Comparison of ENCODE assay signal across 19 cellular contexts in the genomic region with DNA sequence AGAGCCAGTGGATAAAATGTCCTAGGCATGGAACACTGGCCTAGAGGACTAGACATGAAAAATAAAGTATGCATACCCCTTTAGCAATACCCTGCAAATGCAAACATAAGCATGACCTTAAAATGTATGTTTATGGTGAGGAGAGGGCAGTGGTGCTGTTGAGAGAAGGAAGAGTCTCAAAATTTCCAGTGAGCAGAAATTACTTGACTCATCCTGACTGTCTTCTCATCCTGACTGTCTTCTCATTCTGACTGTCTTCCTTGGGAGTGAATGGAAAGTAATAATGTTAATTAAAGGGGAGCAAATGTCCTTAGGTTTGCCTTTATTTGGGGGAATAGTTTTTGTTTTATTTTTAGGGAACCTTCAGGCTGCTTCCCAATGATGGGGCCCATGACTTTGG.
A peak's percentile ranks its signal among the peaks of the same experiment; 100 is the strongest.
DNase-seq lines count a peak whose midpoint lies in the region.
"Had no signal": no experiment of that assay in that cellular context is flagged by ENCODE, and none has a peak within 500 bp of the region (broad histone marks: within the 10 kb centered on the region; RNA-seq: fewer than 3 reads in every experiment).

No MANE protein-coding gene starts in this region.

- no peaks in the 10 kb centered on the region for H4K20me1 ChIP-seq in BLaER1
- H4K20me1 ChIP-seq in GM23248 (ENCODE audit: insufficient read depth), result no peaks in the 10 kb centered on the region
- H4K20me1 ChIP-seq in Karpas-422 (ENCODE audit: insufficient read depth, low read depth, low read length), result no peaks in the 10 kb centered on the region

- H3K27me3 ChIP-seq in BLaER1, result no peaks in the 10 kb centered on the region
- no peaks in the 10 kb centered on the region for H3K27me3 ChIP-seq in GM23248 (replicated peaks; ENCODE audit: insufficient read depth)
- no peaks in the 10 kb centered on the region for H3K27me3 ChIP-seq in adipocyte (replicated peaks; ENCODE audit: control insufficient read depth, insufficient read depth, low read length)
- H3K27me3 ChIP-seq in subcutaneous abdominal adipose tissue (ENCODE audit: control insufficient read depth in 5 of 5, insufficient read depth in 4 of 5, low read length in 5 of 5), result no peaks in the 10 kb centered on the region
- H3K27me3 ChIP-seq in Karpas-422 (ENCODE audit: low read length), result no peaks in the 10 kb centered on the region
- H3K27me3 ChIP-seq: SJSA1 had no signal

- no peaks in the 10 kb centered on the region for H3K9me2 ChIP-seq in GM23248 (ENCODE audit: insufficient read depth)
- H3K9me2 ChIP-seq in Karpas-422 (replicated peaks; ENCODE audit: insufficient read depth, low read length), result no peaks in the 10 kb centered on the region

- in situ Hi-C loops in GM23248 (cut with MboI), result loop anchor here (10.0 kb wide), 1 partner anchor 122 kb away; a partner anchor contains a TSS

- no peak overlapping the region for H3K4me3 ChIP-seq in BLaER1
- H3K4me3 ChIP-seq in GM23248, result no peak overlapping the region
- H3K4me3 ChIP-seq in adipocyte (ENCODE audit: low read length), result no peak overlapping the region
- no peak overlapping the region for H3K4me3 ChIP-seq in subcutaneous abdominal adipose tissue (ENCODE audit: low read depth in 1 of 5, low read length in 5 of 5)
- H3K4me3 ChIP-seq in Karpas-422 (ENCODE audit: low read length), result no peak overlapping the region
- H3K4me3 ChIP-seq: PC-9, SJSA1 had no signal

- H3K9me3 ChIP-seq in BLaER1, result no peaks in the 10 kb centered on the region
- no peaks in the 10 kb centered on the region for H3K9me3 ChIP-seq in GM23248 (ENCODE audit: low read depth)
- H3K9me3 ChIP-seq in adipocyte (ENCODE audit: control insufficient read depth, low read length), result no peaks in the 10 kb centered on the region
- H3K9me3 ChIP-seq in subcutaneous abdominal adipose tissue (ENCODE audit: control insufficient read depth in 5 of 5, low read length in 5 of 5), result no peaks in the 10 kb centered on the region
- no peaks in the 10 kb centered on the region for H3K9me3 ChIP-seq in Karpas-422 (ENCODE audit: low read length)
- H3K9me3 ChIP-seq: SJSA1 had no signal

- H3K9ac ChIP-seq in BLaER1, result no peak overlapping the region
- H3K9ac ChIP-seq in GM23248, result no peak overlapping the region
- peak overlapping the region; percentile 79 for H3K9ac ChIP-seq in adipocyte (ENCODE audit: low read length)
- H3K9ac ChIP-seq in subcutaneous abdominal adipose tissue (ENCODE audit: low read length in 5 of 5), result no peak overlapping the region
- no peak overlapping the region for H3K9ac ChIP-seq in Karpas-422 (ENCODE audit: low read length)

- H3K36me3 ChIP-seq in BLaER1, result no peaks in the 10 kb centered on the region
- H3K36me3 ChIP-seq in GM23248 (ENCODE audit: low read depth), result no peaks in the 10 kb centered on the region
- no peaks in the 10 kb centered on the region for H3K36me3 ChIP-seq in adipocyte (ENCODE audit: control insufficient read depth, insufficient read depth, low read length, severe bottlenecking)
- H3K36me3 ChIP-seq in subcutaneous abdominal adipose tissue (ENCODE audit: control insufficient read depth in 5 of 5, insufficient read depth in 5 of 5, low read length in 5 of 5), result no peaks in the 10 kb centered on the region
- H3K36me3 ChIP-seq in Karpas-422 (ENCODE audit: insufficient read depth, low read length), result no peaks in the 10 kb centered on the region
- H3K36me3 ChIP-seq: SJSA1 had no signal

- H3K4me2 ChIP-seq in BLaER1 (0 out of 2 replicates have a peak overlapping the region, but pooled peaks have one; percentile 65), GM23248 (ENCODE audit: unreplicated experiment) (no peak overlapping the region), Karpas-422 (ENCODE audit: low read depth, low read length, poor library complexity, severe bottlenecking) (no peak overlapping the region)
- H3K4me2 ChIP-seq: PC-9 had no signal

- peak; percentile 67 for DNase-seq in GM23248
- no peak for DNase-seq in adipocyte (ENCODE audit: low read depth)
- no peak for DNase-seq in Kasumi-1 (lab: John Stamatoyannopoulos, UW)
- DNase-seq in NCI-H526 (lab: John Stamatoyannopoulos, UW), result no peak
- no peak for DNase-seq in Karpas-422
- DNase-seq: Calu3, DMS79 treated with DMSO at 0.1 percent for 48 hours, GF-D8, GOT3, NCI-H2029, NCI-H446 treated with DMSO at 0.1 percent for 48 hours, NCI-H526 treated with DMSO at 0.1 percent for 48 hours, PC-9, Right ventricle myocardium superior, RPMI8226 had no signal

- H3F3A ChIP-seq in GM23248 (ENCODE audit: insufficient read depth), result peaks cover 16% of the 10 kb centered on the region

- peaks cover 62% of the 10 kb centered on the region for H3K4me1 ChIP-seq in BLaER1
- peaks cover 33% of the 10 kb centered on the region for H3K4me1 ChIP-seq in GM23248 (ENCODE audit: insufficient read depth)
- H3K4me1 ChIP-seq in adipocyte (ENCODE audit: control insufficient read depth, insufficient read depth, low read length), result peaks cover 72% of the 10 kb centered on the region
- peaks cover 11 to 71% (median 60%) of the 10 kb centered on the region in 5 donors for H3K4me1 ChIP-seq in subcutaneous abdominal adipose tissue (ENCODE audit: control insufficient read depth in 5 of 5, insufficient read depth in 5 of 5, low read length in 5 of 5)
- H3K4me1 ChIP-seq in Karpas-422 (ENCODE audit: low read length), result peaks cover 10% of the 10 kb centered on the region; the same call in 1 of the 2 replicates

- H3K79me2 ChIP-seq in GM23248 (ENCODE audit: insufficient read depth) (no peaks in the 10 kb centered on the region), Karpas-422 (ENCODE audit: low read length) (no peaks in the 10 kb centered on the region)

- H3K27ac ChIP-seq in BLaER1 (no peak overlapping the region), GM23248 (peak overlapping the region; percentile 17; the same call in 1 of the 2 replicates), subcutaneous abdominal adipose tissue (ENCODE audit: low read depth, low read length) (peak overlapping the region; percentile 77), Karpas-422 (ENCODE audit: low read length) (no peak overlapping the region)
- H3K27ac ChIP-seq: HL-60, PC-9, SJSA1 had no signal

- H2AFZ ChIP-seq in GM23248 (peak overlapping the region; percentile 5; the same call in 1 of the 2 replicates), Karpas-422 (ENCODE audit: low read length) (no peak overlapping the region)
- H2AFZ ChIP-seq: PC-9 had no signal

Comparison
In these comparisons a context has a peak if more than half of its experiments do, and no peak if none do; other contexts are left out.
1. H3K27ac ChIP-seq: peak in GM23248 (single experiment) and subcutaneous abdominal adipose tissue (single experiment); none in BLaER1 (single experiment) and Karpas-422 (single experiment).